In the genomic region with DNA sequence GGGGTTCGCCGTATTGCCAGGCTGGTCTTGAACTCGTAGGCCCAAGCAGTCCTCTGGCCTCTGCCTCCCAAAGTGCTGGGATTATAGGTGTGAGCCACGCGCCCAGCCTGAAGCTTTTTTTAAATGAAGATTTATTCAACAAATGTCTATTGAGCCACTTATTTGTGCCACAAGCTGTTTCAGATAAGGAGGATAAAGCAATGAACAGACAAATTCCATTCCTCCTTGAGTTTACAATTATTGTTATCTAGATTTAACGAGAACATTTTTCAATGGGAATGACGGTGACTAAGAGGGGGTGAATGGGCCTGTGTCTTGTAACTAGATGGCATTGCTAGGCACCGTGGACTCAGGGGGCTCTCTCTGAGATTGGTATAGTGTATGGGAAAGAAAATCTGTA, we compare ENCODE assay signal across 22 cellular contexts. TPM values are rescaled to one million over a fixed set of nuclear protein-coding genes. Genes with fewer than 3 reads are reported as not detected.
"Had no signal": no experiment of that assay in that cellular context is flagged by ENCODE, and none has a peak within 500 bp of the region (broad histone marks: within the 10 kb centered on the region; RNA-seq: fewer than 3 reads in every experiment).

No MANE protein-coding gene starts in this region.

- H3K27ac ChIP-seq: brain microvascular endothelial cell, ovary, skin epidermis, tibial nerve, uterus had no signal

- DNase-seq: activated CD4-positive, alpha-beta T cell treated with anti-CD3 and anti-CD28 coated beads for 36 hours; activated CD4-positive, CD25-positive, alpha-beta regulatory T cell; activated effector memory CD4-positive, alpha-beta T cell treated with Interleukin-2 at 50 U/mL for 16 hours; activated naive CD4-positive, alpha-beta T cell treated with Interleukin-2 at 50 U/mL for 16 hours; brain microvascular endothelial cell; cortex of kidney; effector memory CD8-positive, alpha-beta T cell; erythroblast; foreskin fibroblast; head of caudate nucleus; hippocampal formation; left cardiac atrium; left ventricle myocardium superior; naive thymus-derived CD4-positive, alpha-beta T cell; ovary; stimulated activated CD4-positive, alpha-beta T cell treated with anti-CD3 and anti-CD28 coated beads, Interleukin-1b, Interleukin-23, amount 100 ng/mL, for 48 hours; stimulated activated naive B cell treated with anti-CD40 and anti-IgM and Interleukin-4, amounts not matched to agents 10 μg/mL and 1 μg/mL and 100 μg/mL, for 72 hours; T-helper 1 cell; uterus had no signal

- H3K9me3 ChIP-seq: ovary, tibial nerve, uterus had no signal

- H3K27me3 ChIP-seq: brain microvascular endothelial cell, ovary, tibial nerve, uterus had no signal

- H3K4me3 ChIP-seq: ovary, skin epidermis, tibial nerve, uterus had no signal

- H3K36me3 ChIP-seq: brain microvascular endothelial cell, ovary, tibial nerve, uterus had no signal

- ATAC-seq: activated CD4-positive, alpha-beta T cell treated with anti-CD3 and anti-CD28 coated beads for 36 hours; effector memory CD8-positive, alpha-beta T cell; left cardiac atrium; left ventricle myocardium superior; naive thymus-derived CD4-positive, alpha-beta T cell; sciatic nerve; stimulated activated naive B cell treated with anti-CD40 and anti-IgM and Interleukin-4, amounts not matched to agents 10 μg/mL and 1 μg/mL and 100 μg/mL, for 72 hours had no signal

- H3K4me1 ChIP-seq: tibial nerve, uterus had no signal

RNA-seq across cellular contexts. Expression of gene PPARG, which starts 10.2 kb away (rescaled TPM):
- polyA plus RNA-seq: naive thymus-derived CD4-positive, alpha-beta T cell had no signal
